Comparison of ENCODE assay signal across 10 cellular contexts in genomic region chr12:60148831-60149230, GRCh38.
DNase-seq lines count a peak whose midpoint lies in the region; ATAC-seq and TF ChIP-seq lines count a peak whose summit lies in the region.
"Had no signal": no experiment of that assay in that cellular context is flagged by ENCODE, and none has a peak within 500 bp of the region (broad histone marks: within the 10 kb centered on the region; RNA-seq: fewer than 3 reads in every experiment).

No MANE protein-coding gene starts in this region.

- POLR2A ChIA-PET in HCT116 (lab: Charles Lee) = no interaction called here

- no peak overlapping the region for H3K4me3 ChIP-seq in HCT116 (replicated peaks in 1 of 2; ENCODE audit: low read depth in 1 of 2, low read length in 2 of 2)

- no TSS peak for BruUV-seq in HCT116 (replicated peaks; lab: Mats Ljungman, UMichigan)

- H4K20me1 ChIP-seq in HCT116 (ENCODE audit: insufficient read depth) = no peaks in the 10 kb centered on the region

- DNase-seq in HCT116 (ENCODE audit: low read depth, low spot score) (peak; percentile 4), amniotic stem cell (lab: John Stamatoyannopoulos, UW) (peak; percentile 29), foreskin keratinocyte (peak; percentile 87 to 92), DMS53 (lab: John Stamatoyannopoulos, UW) (no peak), erythroblast (lab: John Stamatoyannopoulos, UW) (no peak)
- DNase-seq: activated CD4-positive, alpha-beta memory T cell treated with anti-CD3 and anti-CD28 coated beads, Interleukin-2, amount 10 ng/mL, durations not matched to agents 7 days and 5 days; activated naive CD4-positive, alpha-beta T cell treated with Interleukin-2 at 50 U/mL for 16 hours; DMS79 treated with DMSO at 0.1 percent for 48 hours had no signal

- no peaks in the 10 kb centered on the region for H3K9me3 ChIP-seq in HCT116 (ENCODE audit: control insufficient read depth in 1 of 2, insufficient read depth in 1 of 2, low read depth in 1 of 2, low read length in 2 of 2)

- CTCF ChIA-PET in HCT116 (lab: Charles Lee) = no interaction called here

- ATAC-seq in HCT116 (peak; percentile 36; the same call in 1 of the 2 replicates), foreskin keratinocyte (peak; percentile 74), HG03039 (IDR thresholded peaks at IDR 0.05; ENCODE audit: unreplicated experiment) (no peak), GM18858 (IDR thresholded peaks at IDR 0.05; ENCODE audit: unreplicated experiment) (no peak)

- RAD21 ChIA-PET in HCT116 (lab: Charles Lee; ENCODE audit: low non-redundant PET in 1 of 2, low total read pairs in 2 of 2, uncharacterized antibody in 2 of 2, unreplicated experiment in 2 of 2) = no interaction called here

- peaks cover 0 to 11% of the 10 kb centered on the region in 2 experiments; a peak in 3 of 4 replicates for H3K4me1 ChIP-seq in HCT116 (ENCODE audit: control insufficient read depth in 1 of 2, insufficient read depth in 2 of 2, low read length in 2 of 2)
- H3K4me1 ChIP-seq in foreskin keratinocyte = peaks cover 25% of the 10 kb centered on the region

- H3K27me3 ChIP-seq in HCT116 (ENCODE audit: insufficient read depth, low read length) = no peaks in the 10 kb centered on the region
- H3K27me3 ChIP-seq in foreskin keratinocyte = no peaks in the 10 kb centered on the region

- peak overlapping the region; percentile 62 for H2AFZ ChIP-seq in HCT116 (ENCODE audit: low read depth, low read length, poor library complexity, severe bottlenecking)

- no peaks in the 10 kb centered on the region for H3K9me2 ChIP-seq in HCT116 (ENCODE audit: insufficient read depth)

- H3K9ac ChIP-seq in HCT116 (ENCODE audit: low read length) = no peak overlapping the region

- no peaks in the 10 kb centered on the region for H3K36me3 ChIP-seq in HCT116 (ENCODE audit: control insufficient read depth in 1 of 2, insufficient read depth in 2 of 2, low read length in 2 of 2)

- no peak for TF ChIP-seq POLR2A in HCT116 (IDR thresholded peaks at IDR 0.05; ENCODE audit: borderline replicate concordance, extremely low read depth, insufficient read depth, insufficient read length)
- TF ChIP-seq POLR2A in erythroblast (IDR thresholded peaks at IDR 0.05; ENCODE audit: low read length) = no peak

- H3K4me2 ChIP-seq in HCT116 (ENCODE audit: low read length) = 0 out of 2 replicates have a peak overlapping the region, but pooled peaks have one; percentile 13

- TF ChIP-seq CTCF in HCT116 (IDR thresholded peaks at IDR 0.05 in 2 of 3, conservative IDR thresholded peaks at IDR 0.05 in 1 of 3; ENCODE audit: borderline replicate concordance in 1 of 3, insufficient read depth in 1 of 3, low read depth in 2 of 3, low read length in 2 of 3) (no peak), foreskin keratinocyte (conservative IDR thresholded peaks at IDR 0.05) (no peak)

- no peak for TF ChIP-seq RAD21 in HCT116 (IDR thresholded peaks at IDR 0.05; ENCODE audit: low read depth)

- H3K79me2 ChIP-seq in HCT116 (ENCODE audit: insufficient read depth, low read length) = no peaks in the 10 kb centered on the region

- H3K27ac ChIP-seq in HCT116 (ENCODE audit: low read depth, low read length) = no peak overlapping the region
- H3K27ac ChIP-seq in foreskin keratinocyte = peak overlapping the region; percentile 16

- intact Hi-C loops in HCT116 (cut with micrococcal nuclease) = no loop called here

TF ChIP-seq in HCT116, 20 proteins besides CTCF, POLR2A, EP300 and RAD21:
- TF ChIP-seq POLR2AphosphoS5 (IDR thresholded peaks at IDR 0.05; ENCODE audit: low read depth, low read length) = no peak
- TF ChIP-seq SIN3A (IDR thresholded peaks at IDR 0.05; ENCODE audit: low read depth) = no peak
- TF ChIP-seq EZH2phosphoT487 (IDR thresholded peaks at IDR 0.05; ENCODE audit: borderline replicate concordance) = no peak
- no peak for TF ChIP-seq FOSL1 (IDR thresholded peaks at IDR 0.05; ENCODE audit: low read depth)
- TF ChIP-seq SRF (IDR thresholded peaks at IDR 0.05; ENCODE audit: low read depth) = no peak
- TF ChIP-seq YY1 (IDR thresholded peaks at IDR 0.05; ENCODE audit: extremely low read depth, insufficient replicate concordance, low read depth, low read length) = no peak

Comparison
In these comparisons a context has a peak if more than half of its experiments do, and no peak if none do; other contexts are left out.
1. ATAC-seq: peak in HCT116 (single experiment) and foreskin keratinocyte (single experiment); none in HG03039 (single experiment) and GM18858 (single experiment).
2. DNase-seq: peak in HCT116 (single experiment), amniotic stem cell (single experiment) and foreskin keratinocyte (2 of 2); none in DMS53 (single experiment) and erythroblast (0 of 2).